21 cellular contexts compared by ENCODE assay signal in genomic region chr10:58741673-58742072, GRCh38.
DNase-seq lines count a peak whose midpoint lies in the region; ATAC-seq and TF ChIP-seq lines count a peak whose summit lies in the region.
"Had no signal": no experiment of that assay in that cellular context is flagged by ENCODE, and none has a peak within 500 bp of the region (broad histone marks: within the 10 kb centered on the region; RNA-seq: fewer than 3 reads in every experiment).

No MANE protein-coding gene starts in this region.

- TF ChIP-seq CTCF in chondrocyte (IDR thresholded peaks at IDR 0.05), result no peak
- TF ChIP-seq CTCF in thoracic aorta (IDR thresholded peaks at IDR 0.05), result no peak

- no peak overlapping the region for H2BK15ac ChIP-seq in neuronal stem cell (ENCODE audit: low read length)

- no peaks in the 10 kb centered on the region for H3K27me3 Mint-ChIP-seq in chondrocyte (ENCODE audit: low read depth)
- peaks cover 2% of the 10 kb centered on the region in 2 donors for H3K27me3 Mint-ChIP-seq in CD4-positive, alpha-beta memory T cell

- no peak overlapping the region for H3K4me2 ChIP-seq in neuronal stem cell (ENCODE audit: insufficient read depth, low read length, poor library complexity, severe bottlenecking)
- no peak overlapping the region for H3K4me2 ChIP-seq in Karpas-422 (ENCODE audit: low read depth, low read length, poor library complexity, severe bottlenecking)
- H3K4me2 ChIP-seq: GM23338 had no signal

- H2BK120ac ChIP-seq in neuronal stem cell (ENCODE audit: low read depth, low read length), result no peak overlapping the region

- WGBS in neuronal stem cell (ENCODE audit: extremely low coverage in 2 of 2, insufficient read length in 2 of 2, insufficient replicate concordance in 1 of 2), 2 donors, result no CpG with 5 or more reads among the region's 4 CpGs

- no peak overlapping the region for H3K18ac ChIP-seq in neuronal stem cell (ENCODE audit: low read length)

- no peak overlapping the region for H3K4ac ChIP-seq in neuronal stem cell (ENCODE audit: low read length)

- no peaks in the 10 kb centered on the region for H3K79me2 ChIP-seq in Karpas-422 (ENCODE audit: low read length)

- no peak overlapping the region for H3K14ac ChIP-seq in neuronal stem cell (ENCODE audit: low read length)

- no peak overlapping the region for H3K27ac ChIP-seq in neuronal stem cell (replicated peaks; ENCODE audit: low read length)
- H3K27ac ChIP-seq in thoracic aorta, result no peak overlapping the region
- H3K27ac ChIP-seq in Karpas-422 (ENCODE audit: low read length), result no peak overlapping the region
- no peak overlapping the region for H3K27ac ChIP-seq in CD4-positive, alpha-beta memory T cell (ENCODE audit: low read depth, low read length)
- H3K27ac ChIP-seq: Peyer's patch, SK-N-MC had no signal

- no peak overlapping the region for H3K4me3 Mint-ChIP-seq in chondrocyte (ENCODE audit: unreplicated experiment)
- no peak overlapping the region for H3K4me3 Mint-ChIP-seq in CD4-positive, alpha-beta memory T cell
- H3K4me3 Mint-ChIP-seq: CD14-positive monocyte, GM23338 had no signal

- POLR2A ChIA-PET in CD4-positive, alpha-beta memory T cell (lab: Charles Lee; ENCODE audit: partially characterized antibody), result no interaction called here

- H3K4me3 ChIP-seq in neuronal stem cell (ENCODE audit: low read length in 2 of 2) (no peak overlapping the region), thoracic aorta (peak overlapping the region; percentile 18), Karpas-422 (ENCODE audit: low read length) (no peak overlapping the region)
- no peak overlapping the region for H3K4me3 ChIP-seq in CD4-positive, alpha-beta memory T cell (ENCODE audit: low read length in 2 of 2)
- H3K4me3 ChIP-seq: GM23338, K562, Peyer's patch, SK-N-MC had no signal

- H3K9ac ChIP-seq in neuronal stem cell (ENCODE audit: low read depth, low read length, poor library complexity) (no peak overlapping the region), Karpas-422 (ENCODE audit: low read length) (no peak overlapping the region)

- H3K27me3 ChIP-seq in neuronal stem cell (ENCODE audit: control insufficient read depth in 3 of 3, insufficient read depth in 3 of 3, low read depth in 1 of 3, low read length in 3 of 3) (no peaks in the 10 kb centered on the region), thoracic aorta (replicated peaks; ENCODE audit: insufficient read depth) (no peaks in the 10 kb centered on the region), Karpas-422 (ENCODE audit: low read length) (no peaks in the 10 kb centered on the region)
- H3K27me3 ChIP-seq in CD4-positive, alpha-beta memory T cell (ENCODE audit: insufficient read depth, low read length), result no peaks in the 10 kb centered on the region
- H3K27me3 ChIP-seq: Peyer's patch had no signal

- no peak overlapping the region for H3K23ac ChIP-seq in neuronal stem cell (ENCODE audit: low read depth, low read length, poor library complexity)

- H2AFZ ChIP-seq in neuronal stem cell (ENCODE audit: low read length) (peak overlapping the region; percentile 38), Karpas-422 (ENCODE audit: low read length) (no peak overlapping the region)
- H2AFZ ChIP-seq: GM23338 had no signal

- peak overlapping the region; percentile 99 for H3K27ac Mint-ChIP-seq in chondrocyte (ENCODE audit: unreplicated experiment)
- no peak overlapping the region for H3K27ac Mint-ChIP-seq in CD4-positive, alpha-beta memory T cell
- H3K27ac Mint-ChIP-seq: CD14-positive monocyte, GM23338 had no signal

- peaks cover 52% of the 10 kb centered on the region for H3K4me1 Mint-ChIP-seq in chondrocyte (ENCODE audit: low read depth)
- no peaks in the 10 kb centered on the region for H3K4me1 Mint-ChIP-seq in CD4-positive, alpha-beta memory T cell
- H3K4me1 Mint-ChIP-seq: CD14-positive monocyte had no signal

- H2BK5ac ChIP-seq in neuronal stem cell (ENCODE audit: low read length), result no peak overlapping the region

- H3K4me1 ChIP-seq in neuronal stem cell (ENCODE audit: control insufficient read depth in 2 of 2, insufficient read depth in 1 of 2, low read depth in 1 of 2, low read length in 2 of 2) (peaks cover 2 to 13% of the 10 kb centered on the region in 2 donors), thoracic aorta (ENCODE audit: control insufficient read depth in 1 of 2, low read depth in 2 of 2) (peaks cover 0 to 21% of the 10 kb centered on the region in 2 donors), Karpas-422 (ENCODE audit: low read length) (no peaks in the 10 kb centered on the region)
- H3K4me1 ChIP-seq in CD4-positive, alpha-beta memory T cell (ENCODE audit: insufficient read depth, low read length), result no peaks in the 10 kb centered on the region
- H3K4me1 ChIP-seq: Peyer's patch had no signal

- no peak for ATAC-seq in thoracic aorta (ENCODE audit: insufficient number of reproducible peaks, low FRiP score, low read depth)
- ATAC-seq: GM23338, HCT116, K562, Right ventricle myocardium inferior had no signal

- no peak overlapping the region for H4K8ac ChIP-seq in neuronal stem cell (ENCODE audit: low read depth, low read length)

- H3K9me3 ChIP-seq in neuronal stem cell (replicated peaks in 1 of 2; ENCODE audit: control insufficient read depth in 2 of 2, insufficient read depth in 1 of 2, low read depth in 1 of 2, low read length in 2 of 2), result peaks cover 0 to 5% of the 10 kb centered on the region in 2 donors
- no peaks in the 10 kb centered on the region for H3K9me3 ChIP-seq in thoracic aorta
- no peaks in the 10 kb centered on the region for H3K9me3 ChIP-seq in Karpas-422 (ENCODE audit: low read length)
- H3K9me3 ChIP-seq in CD4-positive, alpha-beta memory T cell (ENCODE audit: control insufficient read depth in 1 of 2, low read length in 2 of 2), result no peaks in the 10 kb centered on the region
- H3K9me3 ChIP-seq: Peyer's patch had no signal

- peaks cover 2% of the 10 kb centered on the region for H3K36me3 Mint-ChIP-seq in chondrocyte (ENCODE audit: low read depth)
- no peaks in the 10 kb centered on the region for H3K36me3 Mint-ChIP-seq in CD4-positive, alpha-beta memory T cell
- H3K36me3 Mint-ChIP-seq: CD14-positive monocyte had no signal

- intact Hi-C loops in CD4-positive, alpha-beta memory T cell (cut with micrococcal nuclease), result no loop called here

- H3K36me3 ChIP-seq in neuronal stem cell (replicated peaks in 1 of 2; ENCODE audit: control insufficient read depth in 2 of 2, insufficient read depth in 2 of 2, low read length in 2 of 2), result no peaks in the 10 kb centered on the region
- H3K36me3 ChIP-seq in thoracic aorta, result no peaks in the 10 kb centered on the region
- H3K36me3 ChIP-seq in Karpas-422 (ENCODE audit: insufficient read depth, low read length), result no peaks in the 10 kb centered on the region
- H3K36me3 ChIP-seq in CD4-positive, alpha-beta memory T cell (ENCODE audit: insufficient read depth, low read length), result no peaks in the 10 kb centered on the region
- H3K36me3 ChIP-seq: Peyer's patch had no signal

- DNase-seq in LHCN-M2 (ENCODE audit: low read depth), result peak; percentile 69
- DNase-seq in chondrocyte (ENCODE audit: low spot score), result no peak
- DNase-seq in neuronal stem cell (ENCODE audit: low spot score), result no peak
- no peak for DNase-seq in thoracic aorta (ENCODE audit: low spot score)
- no peak for DNase-seq in NCI-H146 (lab: John Stamatoyannopoulos, UW)
- no peak for DNase-seq in Karpas-422
- no peak for DNase-seq in CD4-positive, alpha-beta memory T cell
- DNase-seq: DMS79 treated with DMSO at 0.1 percent for 48 hours; NCI-H1436; NCI-H2029; NCI-H2171 treated with DMSO at 0.1 percent for 48 hours; NCI-H446; NCI-H526 treated with DMSO at 0.1 percent for 48 hours; NK-92 treated with Interleukin-12 subunit alpha and Interleukin-12 subunit beta, amount 100 ng/mL, for 24 hours; Peyer's patch had no signal

- CTCF ChIA-PET in CD4-positive, alpha-beta memory T cell (lab: Charles Lee; ENCODE audit: partially characterized antibody), result no interaction called here

- H3K9me2 ChIP-seq in Karpas-422 (replicated peaks; ENCODE audit: insufficient read depth, low read length), result no peaks in the 10 kb centered on the region

- no peaks in the 10 kb centered on the region for H3K9me3 Mint-ChIP-seq in chondrocyte (ENCODE audit: low read depth)
- peaks cover 0 to 2% (median 0%) of the 10 kb centered on the region in 8 donors for H3K9me3 Mint-ChIP-seq in CD4-positive, alpha-beta memory T cell

- H2AK5ac ChIP-seq in neuronal stem cell (ENCODE audit: low read depth, low read length), result no peak overlapping the region

- no peaks in the 10 kb centered on the region for H4K20me1 ChIP-seq in Karpas-422 (ENCODE audit: insufficient read depth, low read depth, low read length)

- H2BK12ac ChIP-seq in neuronal stem cell (ENCODE audit: low read length), result no peak overlapping the region

- H3K79me1 ChIP-seq in neuronal stem cell (ENCODE audit: low read depth, low read length), result no peaks in the 10 kb centered on the region

- H4K91ac ChIP-seq in neuronal stem cell (ENCODE audit: low read depth, low read length, poor library complexity), result no peak overlapping the region
